ENCODE assay signal across 2 cellular contexts in genomic region chr4:74369860-74370259, GRCh38.
A peak's percentile ranks its signal among the peaks of the same experiment; 100 is the strongest.
TF ChIP-seq lines count a peak whose summit lies in the region.

No MANE protein-coding gene starts in this region.

TF ChIP-seq in IMR-90, 13 proteins besides CTCF, POLR2A, EP300 and RAD21:
- TF ChIP-seq RFX5 (IDR thresholded peaks at IDR 0.05; ENCODE audit: low read depth, low read length) (no peak), BHLHE40 (IDR thresholded peaks at IDR 0.05; ENCODE audit: low read depth, low read length) (no peak), MAZ (IDR thresholded peaks at IDR 0.05; ENCODE audit: borderline replicate concordance, low read depth, low read length) (no peak), CEBPB (IDR thresholded peaks at IDR 0.05; ENCODE audit: low read depth, low read length) (no peak), RCOR1 (IDR thresholded peaks at IDR 0.05; ENCODE audit: insufficient replicate concordance, low read length) (no peak), USF2 (IDR thresholded peaks at IDR 0.05; ENCODE audit: low read depth, low read length) (no peak), NFE2L2 (IDR thresholded peaks at IDR 0.05; ENCODE audit: low read depth, low read length) (no peak), MXI1 (IDR thresholded peaks at IDR 0.05; ENCODE audit: borderline replicate concordance, low read depth, low read length) (no peak), FOS (IDR thresholded peaks at IDR 0.05; ENCODE audit: low read depth, low read length) (no peak)

TF ChIP-seq in K562, 482 proteins besides CTCF, POLR2A, EP300 and RAD21:
- TF ChIP-seq RBFOX2 (IDR thresholded peaks at IDR 0.05; ENCODE audit: low read depth, low read length) (0 out of 2 replicates have a peak, but pooled peaks have one; percentile 4), BRD4 (IDR thresholded peaks at IDR 0.05) (no peak), ZNF77 (CRISPR knock-in tag; IDR thresholded peaks at IDR 0.05) (no peak)
